9 cellular contexts compared by ENCODE assay signal in the genomic region with DNA sequence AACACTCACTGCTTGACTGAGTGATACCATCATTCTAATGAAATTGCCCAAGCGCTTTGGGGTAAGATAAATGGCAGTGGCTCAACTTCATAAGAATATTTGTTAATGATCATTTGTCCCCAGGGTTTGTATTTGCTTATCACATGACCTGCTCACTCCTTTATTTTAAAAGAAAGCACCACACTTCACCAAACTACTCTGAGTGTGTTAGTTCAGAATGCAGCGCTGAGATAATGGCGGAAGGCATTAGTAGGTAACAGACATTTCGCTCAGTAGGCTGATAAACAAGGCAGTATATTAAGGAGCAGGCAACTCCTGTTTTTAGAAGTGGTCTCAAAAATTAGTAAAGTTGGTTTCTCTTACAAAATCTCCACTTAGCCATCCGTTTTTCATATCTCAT. TPM values are rescaled to one million over a fixed set of nuclear protein-coding genes. Genes with fewer than 3 reads are reported as not detected.
DNase-seq lines count a peak whose midpoint lies in the region; ATAC-seq, FAIRE-seq and TF ChIP-seq lines count a peak whose summit lies in the region.
"Had no signal": no experiment of that assay in that cellular context is flagged by ENCODE, and none has a peak within 500 bp of the region (broad histone marks: within the 10 kb centered on the region; RNA-seq: fewer than 3 reads in every experiment).

No MANE protein-coding gene starts in this region.

- H3K27ac ChIP-seq in tibial nerve, result peak overlapping the region; percentile 72 to 89 (median 80)

- 72 to 73% methylated on average over 5 of the region's 5 CpGs for WGBS in lower leg skin, 2 donors
- 78 to 79% methylated on average over 5 of the region's 5 CpGs for WGBS in tibial nerve, 2 donors

- no peak for DNase-seq in activated T-cell treated with anti-CD3 and anti-CD28 coated beads, Interleukin-2, amount 50 U/mL, for 72 hours
- DNase-seq in activated T-cell treated with anti-CD3 and anti-CD28 coated beads for 4 hours (no peak), adipocyte (ENCODE audit: low read depth) (no peak), lower leg skin (ENCODE audit: low spot score in 2 of 2) (no peak), tibial nerve (ENCODE audit: low spot score in 2 of 2) (no peak), GM12892 (ENCODE audit: insufficient read length) (no peak), frontal cortex (ENCODE audit: low spot score in 2 of 2) (no peak), SK-N-DZ (ENCODE audit: low spot score) (no peak)

- no peaks in the 10 kb centered on the region for H3K36me3 Mint-ChIP-seq in activated T-cell treated with anti-CD3 and anti-CD28 coated beads, Interleukin-2, amount 50 U/mL, for 72 hours (ENCODE audit: insufficient read depth in 2 of 2)

- H3K4me3 ChIP-seq in adipocyte (ENCODE audit: low read length) (peak overlapping the region; percentile 90), lower leg skin (ENCODE audit: low read depth, poor library complexity, severe bottlenecking) (peak overlapping the region; percentile 65), tibial nerve (peak overlapping the region; percentile 42 to 83 (median 67))

- peak overlapping the region; percentile 87 to 96 for H3K4me3 Mint-ChIP-seq in activated T-cell treated with anti-CD3 and anti-CD28 coated beads, Interleukin-2, amount 50 U/mL, for 72 hours

- H3K4me1 ChIP-seq in adipocyte (ENCODE audit: control insufficient read depth, insufficient read depth, low read length), result peaks cover 23% of the 10 kb centered on the region
- H3K4me1 ChIP-seq in tibial nerve, result peaks cover 0 to 29% (median 17%) of the 10 kb centered on the region in 4 donors

- H3K27me3 Mint-ChIP-seq in activated T-cell treated with anti-CD3 and anti-CD28 coated beads, Interleukin-2, amount 50 U/mL, for 72 hours (ENCODE audit: low read depth), result peaks cover 10% of the 10 kb centered on the region

- peaks cover 40% of the 10 kb centered on the region for H3K4me1 Mint-ChIP-seq in activated T-cell treated with anti-CD3 and anti-CD28 coated beads, Interleukin-2, amount 50 U/mL, for 72 hours (ENCODE audit: low read depth)

- FAIRE-seq in GM12892 (lab: Jason Lieb, UNC), result no peak
- no peak for FAIRE-seq in frontal cortex (lab: Jason Lieb, UNC)
- FAIRE-seq: RCC 7860 had no signal

- TF ChIP-seq CTCF in lower leg skin (IDR thresholded peaks at IDR 0.05) (no peak), tibial nerve (IDR thresholded peaks at IDR 0.05) (no peak)

- intact Hi-C loops in lower leg skin (cut with DNase I; ENCODE audit: low total_unique reads), result no loop called here

- TF ChIP-seq EP300 in tibial nerve (IDR thresholded peaks at IDR 0.05), result no peak

- H3K36me3 ChIP-seq in adipocyte (ENCODE audit: control insufficient read depth, insufficient read depth, low read length, severe bottlenecking) (no peaks in the 10 kb centered on the region), tibial nerve (no peaks in the 10 kb centered on the region)

- no peak for TF ChIP-seq POLR2A in lower leg skin (IDR thresholded peaks at IDR 0.05)
- no peak for TF ChIP-seq POLR2A in tibial nerve (IDR thresholded peaks at IDR 0.05)
- TF ChIP-seq POLR2A in GM12892 (IDR thresholded peaks at IDR 0.05; ENCODE audit: low read depth, low read length), result no peak

- peak overlapping the region; percentile 88 for H3K27ac Mint-ChIP-seq in activated T-cell treated with anti-CD3 and anti-CD28 coated beads, Interleukin-2, amount 50 U/mL, for 72 hours

- H3K9me3 ChIP-seq in adipocyte (ENCODE audit: control insufficient read depth, low read length) (no peaks in the 10 kb centered on the region), tibial nerve (no peaks in the 10 kb centered on the region)

- H3K9ac ChIP-seq in adipocyte (ENCODE audit: low read length), result peak overlapping the region; percentile 87

- H3K9me3 Mint-ChIP-seq in activated T-cell treated with anti-CD3 and anti-CD28 coated beads, Interleukin-2, amount 50 U/mL, for 72 hours, result no peaks in the 10 kb centered on the region

- H3K27me3 ChIP-seq in adipocyte (replicated peaks; ENCODE audit: control insufficient read depth, insufficient read depth, low read length) (no peaks in the 10 kb centered on the region), tibial nerve (no peaks in the 10 kb centered on the region)

- ATAC-seq in activated T-cell treated with anti-CD3 and anti-CD28 coated beads, Interleukin-2, amount 50 U/mL, for 72 hours (replicated peaks in 1 of 2), result no peak

RNA-seq across cellular contexts. Expression of a gene that starts 1.6 kb away (rescaled TPM):
- total RNA-seq in activated T-cell treated with anti-CD3 and anti-CD28 coated beads, Interleukin-2, amount 50 U/mL, for 72 hours, result 10 to 100 TPM; 15.8 to 17.9 TPM
- total RNA-seq in lower leg skin (10 to 100 TPM; 13.4 to 18.3 (median 15.6) TPM), tibial nerve (10 to 100 TPM; 17.7 to 29.4 (median 23.5) TPM), frontal cortex (55.4 TPM)
- 91.6 TPM for polyA plus RNA-seq in GM12892 (2012; ENCODE audit: missing spikeins)
- polyA plus RNA-seq in SK-N-DZ (2014; cell fraction: cytosol; rRNA removed), result 7.5 and 8.8 TPM in 2 replicates
- 8.7 and 10.4 TPM in 2 replicates for polyA plus RNA-seq in SK-N-DZ (2014; cell fraction: nucleus; rRNA removed)

RNA-seq across cellular contexts. Expression of a gene that starts 7.2 kb away (rescaled TPM):
- 10 to 100 TPM; 47.3 to 51.8 TPM for total RNA-seq in activated T-cell treated with anti-CD3 and anti-CD28 coated beads, Interleukin-2, amount 50 U/mL, for 72 hours
- total RNA-seq in lower leg skin (10 to 100 TPM; 20.0 to 28.3 (median 26.0) TPM), tibial nerve (10 to 100 TPM; 30.3 to 44.1 (median 33.3) TPM), frontal cortex (62.4 TPM)
- 33.4 TPM for polyA plus RNA-seq in GM12892 (2012; ENCODE audit: missing spikeins)
- 18.7 and 21.0 TPM in 2 replicates for polyA plus RNA-seq in SK-N-DZ (2014; cell fraction: cytosol; rRNA removed)
- polyA plus RNA-seq in SK-N-DZ (2014; cell fraction: nucleus; rRNA removed), result 6.9 and 8.7 TPM in 2 replicates
